In the genomic region with DNA sequence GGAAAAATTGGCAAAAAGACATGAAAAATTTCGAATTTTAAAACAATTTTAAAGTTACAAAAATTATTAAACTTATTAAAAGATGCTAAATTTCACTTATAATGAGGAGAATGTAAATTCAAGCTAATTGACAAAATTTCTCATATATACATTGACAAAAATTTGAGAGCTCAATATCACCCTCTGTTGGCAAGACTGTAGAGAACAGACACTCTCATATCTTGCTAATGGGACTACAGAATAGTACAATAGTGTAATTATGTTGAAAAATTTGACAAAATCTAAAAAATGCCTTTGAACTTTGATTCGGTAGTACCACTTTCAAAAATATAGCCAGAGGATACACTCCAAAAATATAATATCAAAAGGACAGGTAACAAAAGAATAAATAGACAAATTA, we compare ENCODE assay signal across 12 cellular contexts. TPM values are rescaled to one million over a fixed set of nuclear protein-coding genes. Genes with fewer than 3 reads are reported as not detected.
A peak's percentile ranks its signal among the peaks of the same experiment; 100 is the strongest.
DNase-seq lines count a peak whose midpoint lies in the region; ATAC-seq, FAIRE-seq and TF ChIP-seq lines count a peak whose summit lies in the region.
"Had no signal": no experiment of that assay in that cellular context is flagged by ENCODE, and none has a peak within 500 bp of the region (broad histone marks: within the 10 kb centered on the region; RNA-seq: fewer than 3 reads in every experiment).

No MANE protein-coding gene starts in this region.

- H3K4me3 ChIP-seq in fibroblast of pulmonary artery (replicated peaks; ENCODE audit: low read depth, low read length), result no peak overlapping the region

- no peaks in the 10 kb centered on the region for H3K4me1 Mint-ChIP-seq in stimulated activated naive CD8-positive, alpha-beta T cell treated with anti-CD3 and anti-CD28 coated beads, Interleukin-15, amount 100 ng/mL, for 72 hours
- H3K4me1 Mint-ChIP-seq: stimulated activated effector memory CD8-positive, alpha-beta T cell treated with anti-CD3 and anti-CD28 coated beads, Interleukin-12 subunit alpha, Interleukin-12 subunit beta, amount 100 ng/mL, for 72 hours had no signal

- DNase-seq in RKO (ENCODE audit: low spot score), result peak; percentile 55
- DNase-seq in fibroblast of pulmonary artery (ENCODE audit: low read depth), result peak; percentile 56
- DNase-seq in mesenteric fat pad (ENCODE audit: low spot score), result no peak
- no peak for DNase-seq in stimulated activated naive CD8-positive, alpha-beta T cell treated with anti-CD3 and anti-CD28 coated beads, Interleukin-15, amount 100 ng/mL, for 72 hours
- DNase-seq in NCI-H774 (lab: John Stamatoyannopoulos, UW), result no peak
- DNase-seq: activated CD4-positive, alpha-beta T cell treated with anti-CD3 and anti-CD28 coated beads for 1 hour; right cardiac atrium had no signal

- H3K4me3 Mint-ChIP-seq in stimulated activated naive CD8-positive, alpha-beta T cell treated with anti-CD3 and anti-CD28 coated beads, Interleukin-15, amount 100 ng/mL, for 72 hours, result no peak overlapping the region
- H3K4me3 Mint-ChIP-seq: stimulated activated effector memory CD8-positive, alpha-beta T cell treated with anti-CD3 and anti-CD28 coated beads, Interleukin-12 subunit alpha, Interleukin-12 subunit beta, amount 100 ng/mL, for 72 hours had no signal

- ATAC-seq in GM18511 (IDR thresholded peaks at IDR 0.05; ENCODE audit: unreplicated experiment) (peak; percentile 43), HG02678 (IDR thresholded peaks at IDR 0.05; ENCODE audit: unreplicated experiment) (no peak)
- no peak for ATAC-seq in stimulated activated naive CD8-positive, alpha-beta T cell treated with anti-CD3 and anti-CD28 coated beads, Interleukin-15, amount 100 ng/mL, for 72 hours
- ATAC-seq: right cardiac atrium; stimulated activated effector memory CD8-positive, alpha-beta T cell treated with anti-CD3 and anti-CD28 coated beads, Interleukin-12 subunit alpha, Interleukin-12 subunit beta, amount 100 ng/mL, for 72 hours had no signal

- H3K9me3 Mint-ChIP-seq in stimulated activated naive CD8-positive, alpha-beta T cell treated with anti-CD3 and anti-CD28 coated beads, Interleukin-15, amount 100 ng/mL, for 72 hours, result no peaks in the 10 kb centered on the region

- peak; percentile 93 for FAIRE-seq in A204.1 (lab: Jason Lieb, UNC)
- FAIRE-seq: islet of Langerhans had no signal

- no peak overlapping the region for H3K27ac Mint-ChIP-seq in stimulated activated naive CD8-positive, alpha-beta T cell treated with anti-CD3 and anti-CD28 coated beads, Interleukin-15, amount 100 ng/mL, for 72 hours
- H3K27ac Mint-ChIP-seq: stimulated activated effector memory CD8-positive, alpha-beta T cell treated with anti-CD3 and anti-CD28 coated beads, Interleukin-12 subunit alpha, Interleukin-12 subunit beta, amount 100 ng/mL, for 72 hours had no signal

- peak; percentile 51 for TF ChIP-seq CTCF in fibroblast of pulmonary artery (IDR thresholded peaks at IDR 0.05; ENCODE audit: low read length, missing control alignments)

- no peaks in the 10 kb centered on the region for H3K27me3 Mint-ChIP-seq in stimulated activated naive CD8-positive, alpha-beta T cell treated with anti-CD3 and anti-CD28 coated beads, Interleukin-15, amount 100 ng/mL, for 72 hours

RNA-seq across cellular contexts. Expression of a gene that starts 29.8 kb away (rescaled TPM):
- total RNA-seq in mesenteric fat pad, result not detected
- total RNA-seq: right cardiac atrium had no signal

Comparison
In these comparisons a context has a peak if more than half of its experiments do, and no peak if none do; other contexts are left out.
1. DNase-seq: peak in RKO (single experiment) and fibroblast of pulmonary artery (single experiment); none in mesenteric fat pad (single experiment), stimulated activated naive CD8-positive, alpha-beta T cell treated with anti-CD3 and anti-CD28 coated beads, Interleukin-15, amount 100 ng/mL, for 72 hours (0 of 2) and NCI-H774 (single experiment).